Comparison of ENCODE assay signal across 1 cellular context in genomic region chr6:32169211-32169610, GRCh38.
TF ChIP-seq lines count a peak whose summit lies in the region.

No MANE protein-coding gene starts in this region.

TF ChIP-seq in HepG2, 621 proteins besides CTCF, POLR2A, EP300 and RAD21:
- TF ChIP-seq STAG1 (CRISPR knock-in tag; IDR thresholded peaks at IDR 0.05) (peak; percentile 30), ZNF800 (CRISPR knock-in tag; IDR thresholded peaks at IDR 0.05) (no peak), ZNF468 (CRISPR knock-in tag; IDR thresholded peaks at IDR 0.05) (no peak), MIER3 (CRISPR knock-in tag; IDR thresholded peaks at IDR 0.05; ENCODE audit: borderline replicate concordance) (no peak), ZFP82 (CRISPR knock-in tag; IDR thresholded peaks at IDR 0.05; ENCODE audit: borderline replicate concordance) (no peak), ZNF512 (CRISPR knock-in tag; IDR thresholded peaks at IDR 0.05) (no peak), ZNF263 (CRISPR knock-in tag; IDR thresholded peaks at IDR 0.05) (peak; percentile 86; the same call in 1 of the 2 replicates), SP1 (IDR thresholded peaks at IDR 0.05) (no peak), SP1 (CRISPR knock-in tag; IDR thresholded peaks at IDR 0.05) (no peak), MIXL1 (CRISPR knock-in tag; IDR thresholded peaks at IDR 0.05) (no peak), RBFOX2 (IDR thresholded peaks at IDR 0.05; ENCODE audit: low read depth, low read length) (peak; percentile 53; the same call in 1 of the 2 replicates), DMTF1 (CRISPR knock-in tag; IDR thresholded peaks at IDR 0.05) (no peak), MBD4 (IDR thresholded peaks at IDR 0.05; ENCODE audit: borderline replicate concordance, low read length) (no peak), PRMT3 (CRISPR knock-in tag; IDR thresholded peaks at IDR 0.05; ENCODE audit: borderline replicate concordance, low read depth) (no peak), CCAR2 (optimal IDR thresholded peaks at IDR 0.05; ENCODE audit: low read depth, low read length) (no peak), ZBTB43 (CRISPR knock-in tag; conservative IDR thresholded peaks at IDR 0.05) (no peak), ZNF234 (CRISPR knock-in tag; conservative IDR thresholded peaks at IDR 0.05) (no peak), TEAD2 (CRISPR knock-in tag; IDR thresholded peaks at IDR 0.05) (no peak), EED (CRISPR knock-in tag; IDR thresholded peaks at IDR 0.05) (0 out of 2 replicates have a peak, but pooled peaks have one; percentile 30), HNRNPL (IDR thresholded peaks at IDR 0.05; ENCODE audit: low read depth, low read length) (0 out of 2 replicates have a peak, but pooled peaks have one; percentile 48), MZF1 (CRISPR knock-in tag; IDR thresholded peaks at IDR 0.05; ENCODE audit: borderline replicate concordance) (no peak), MED8 (CRISPR knock-in tag; IDR thresholded peaks at IDR 0.05; ENCODE audit: insufficient replicate concordance) (no peak), AGO2 (optimal IDR thresholded peaks at IDR 0.05; ENCODE audit: low read depth, low read length) (peak; percentile 93), ZNF451 (CRISPR knock-in tag; IDR thresholded peaks at IDR 0.05) (no peak)
- TF ChIP-seq, protein P1, sequence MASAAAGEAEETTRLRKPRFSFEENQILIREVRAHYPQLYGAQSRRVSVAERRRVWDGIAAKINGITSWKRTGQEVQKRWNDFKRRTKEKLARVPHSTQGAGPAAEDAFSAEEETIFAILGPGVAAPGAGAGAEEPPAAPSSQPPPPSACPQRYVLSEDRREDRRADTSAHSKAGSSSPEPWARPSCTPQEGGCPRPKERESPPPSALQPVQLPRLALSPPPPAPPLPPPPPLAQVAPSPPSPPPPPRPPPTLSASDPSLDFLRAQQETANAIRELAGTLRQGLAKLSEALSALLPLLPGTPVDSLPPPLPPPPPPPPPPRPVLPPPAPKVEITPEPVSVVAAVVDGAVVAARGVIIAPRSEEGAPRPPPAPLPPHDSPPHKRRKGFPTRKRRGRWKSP (CRISPR knock-in tag; IDR thresholded peaks at IDR 0.05), result no peak
- TF ChIP-seq, protein P2, sequence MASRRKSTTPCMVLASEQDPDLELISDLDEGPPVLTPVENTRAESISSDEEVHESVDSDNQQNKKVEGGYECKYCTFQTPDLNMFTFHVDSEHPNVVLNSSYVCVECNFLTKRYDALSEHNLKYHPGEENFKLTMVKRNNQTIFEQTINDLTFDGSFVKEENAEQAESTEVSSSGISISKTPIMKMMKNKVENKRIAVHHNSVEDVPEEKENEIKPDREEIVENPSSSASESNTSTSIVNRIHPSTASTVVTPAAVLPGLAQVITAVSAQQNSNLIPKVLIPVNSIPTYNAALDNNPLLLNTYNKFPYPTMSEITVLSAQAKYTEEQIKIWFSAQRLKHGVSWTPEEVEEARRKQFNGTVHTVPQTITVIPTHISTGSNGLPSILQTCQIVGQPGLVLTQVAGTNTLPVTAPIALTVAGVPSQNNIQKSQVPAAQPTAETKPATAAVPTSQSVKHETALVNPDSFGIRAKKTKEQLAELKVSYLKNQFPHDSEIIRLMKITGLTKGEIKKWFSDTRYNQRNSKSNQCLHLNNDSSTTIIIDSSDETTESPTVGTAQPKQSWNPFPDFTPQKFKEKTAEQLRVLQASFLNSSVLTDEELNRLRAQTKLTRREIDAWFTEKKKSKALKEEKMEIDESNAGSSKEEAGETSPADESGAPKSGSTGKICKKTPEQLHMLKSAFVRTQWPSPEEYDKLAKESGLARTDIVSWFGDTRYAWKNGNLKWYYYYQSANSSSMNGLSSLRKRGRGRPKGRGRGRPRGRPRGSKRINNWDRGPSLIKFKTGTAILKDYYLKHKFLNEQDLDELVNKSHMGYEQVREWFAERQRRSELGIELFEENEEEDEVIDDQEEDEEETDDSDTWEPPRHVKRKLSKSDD (CRISPR knock-in tag; IDR thresholded peaks at IDR 0.05; ENCODE audit: low read depth), result no peak
